12 cellular contexts compared by ENCODE assay signal in genomic region chr4:39657465-39657864, GRCh38. TPM values are rescaled to one million over a fixed set of nuclear protein-coding genes. Genes with fewer than 3 reads are reported as not detected.
A peak's percentile ranks its signal among the peaks of the same experiment; 100 is the strongest.
DNase-seq lines count a peak whose midpoint lies in the region; ATAC-seq lines count a peak whose summit lies in the region.
"Had no signal": no experiment of that assay in that cellular context is flagged by ENCODE, and none has a peak within 500 bp of the region (broad histone marks: within the 10 kb centered on the region; RNA-seq: fewer than 3 reads in every experiment).

No MANE protein-coding gene starts in this region.

- H3K9me3 Mint-ChIP-seq in stimulated activated effector memory CD8-positive, alpha-beta T cell treated with anti-CD3 and anti-CD28 coated beads, Interleukin-12 subunit alpha, Interleukin-12 subunit beta, amount 100 ng/mL, for 72 hours: no peaks in the 10 kb centered on the region
- H3K9me3 Mint-ChIP-seq in T-helper 2 cell treated with Interferon-gamma antibody and Interleukin-4, amounts not matched to agents 5 μg/mL and 100 μg/mL, for 36 hours: no peaks in the 10 kb centered on the region

- H3K27ac ChIP-seq in right cardiac atrium (ENCODE audit: low read length): no peak overlapping the region
- H3K27ac ChIP-seq: left lung, prostate gland had no signal

- H3K27me3 Mint-ChIP-seq in T-helper 2 cell treated with Interferon-gamma antibody and Interleukin-4, amounts not matched to agents 5 μg/mL and 100 μg/mL, for 36 hours (ENCODE audit: low read depth): no peaks in the 10 kb centered on the region

- H3K4me3 Mint-ChIP-seq in stimulated activated effector memory CD8-positive, alpha-beta T cell treated with anti-CD3 and anti-CD28 coated beads, Interleukin-12 subunit alpha, Interleukin-12 subunit beta, amount 100 ng/mL, for 72 hours: no peak overlapping the region
- H3K4me3 Mint-ChIP-seq in T-helper 2 cell treated with Interferon-gamma antibody and Interleukin-4, amounts not matched to agents 5 μg/mL and 100 μg/mL, for 36 hours: no peak overlapping the region

- peaks cover 6% of the 10 kb centered on the region for H3K4me1 Mint-ChIP-seq in stimulated activated effector memory CD8-positive, alpha-beta T cell treated with anti-CD3 and anti-CD28 coated beads, Interleukin-12 subunit alpha, Interleukin-12 subunit beta, amount 100 ng/mL, for 72 hours
- peaks cover 6% of the 10 kb centered on the region for H3K4me1 Mint-ChIP-seq in T-helper 2 cell treated with Interferon-gamma antibody and Interleukin-4, amounts not matched to agents 5 μg/mL and 100 μg/mL, for 36 hours (ENCODE audit: low read depth)

- H3K4me1 ChIP-seq in right cardiac atrium (ENCODE audit: control insufficient read depth, insufficient read depth, low read length): no peaks in the 10 kb centered on the region
- H3K4me1 ChIP-seq: left lung, prostate gland had no signal

- DNase-seq in stimulated activated effector memory CD8-positive, alpha-beta T cell treated with anti-CD3 and anti-CD28 coated beads, Interleukin-12 subunit alpha, Interleukin-12 subunit beta, amount 100 ng/mL, for 72 hours (ENCODE audit: low spot score in 2 of 2): no peak
- no peak for DNase-seq in right cardiac atrium
- DNase-seq in T-helper 2 cell treated with Interferon-gamma antibody and Interleukin-4, amounts not matched to agents 5 μg/mL and 100 μg/mL, for 36 hours (ENCODE audit: low spot score): no peak
- DNase-seq: DND-41; left lung; NK-92 treated with Interleukin-12 subunit alpha and Interleukin-12 subunit beta, amount 100 ng/mL, for 24 hours had no signal

- ATAC-seq in GM19023 (IDR thresholded peaks at IDR 0.05; ENCODE audit: unreplicated experiment): peak; percentile 75
- peak; percentile 80 for ATAC-seq in GM21786 (IDR thresholded peaks at IDR 0.05; ENCODE audit: unreplicated experiment)
- peak; percentile 88 for ATAC-seq in HG03460 (IDR thresholded peaks at IDR 0.05; ENCODE audit: unreplicated experiment)
- peak; percentile 57 for ATAC-seq in stimulated activated effector memory CD8-positive, alpha-beta T cell treated with anti-CD3 and anti-CD28 coated beads, Interleukin-12 subunit alpha, Interleukin-12 subunit beta, amount 100 ng/mL, for 72 hours
- ATAC-seq in GM19324 (IDR thresholded peaks at IDR 0.05; ENCODE audit: low FRiP score, unreplicated experiment): no peak
- no peak for ATAC-seq in right cardiac atrium
- ATAC-seq: activated CD4-positive, CD25-positive, alpha-beta regulatory T cell treated with anti-CD3 and anti-CD28 coated beads, Interleukin-2, amount 50 U/mL, for 24 hours; left lung had no signal

- no peak overlapping the region for H3K27ac Mint-ChIP-seq in stimulated activated effector memory CD8-positive, alpha-beta T cell treated with anti-CD3 and anti-CD28 coated beads, Interleukin-12 subunit alpha, Interleukin-12 subunit beta, amount 100 ng/mL, for 72 hours
- no peak overlapping the region for H3K27ac Mint-ChIP-seq in T-helper 2 cell treated with Interferon-gamma antibody and Interleukin-4, amounts not matched to agents 5 μg/mL and 100 μg/mL, for 36 hours

- no peaks in the 10 kb centered on the region for H3K27me3 ChIP-seq in right cardiac atrium (ENCODE audit: control insufficient read depth, insufficient read depth)
- H3K27me3 ChIP-seq: left lung had no signal

- 87% methylated on average over 6 of the region's 6 CpGs for WGBS in right cardiac atrium

- no peaks in the 10 kb centered on the region for H3K9me3 ChIP-seq in right cardiac atrium (ENCODE audit: control insufficient read depth, low read length)
- H3K9me3 ChIP-seq: left lung, prostate gland had no signal

- H3K36me3 Mint-ChIP-seq in stimulated activated effector memory CD8-positive, alpha-beta T cell treated with anti-CD3 and anti-CD28 coated beads, Interleukin-12 subunit alpha, Interleukin-12 subunit beta, amount 100 ng/mL, for 72 hours: no peaks in the 10 kb centered on the region
- no peaks in the 10 kb centered on the region for H3K36me3 Mint-ChIP-seq in T-helper 2 cell treated with Interferon-gamma antibody and Interleukin-4, amounts not matched to agents 5 μg/mL and 100 μg/mL, for 36 hours (ENCODE audit: low read depth)

- H3K4me3 ChIP-seq in right cardiac atrium (ENCODE audit: low read length): no peak overlapping the region
- H3K4me3 ChIP-seq: left lung, prostate gland had no signal

- intact Hi-C loops in right cardiac atrium (cut with DNase I): no loop called here

RNA-seq across cellular contexts. Expression of gene SMIM14, which starts 18.8 kb away (rescaled TPM):
- total RNA-seq in right cardiac atrium: 10 to 100 TPM; 20.0 to 25.5 (median 21.7) TPM
- polyA plus RNA-seq in right cardiac atrium: 8.5 TPM

RNA-seq across cellular contexts. Expression of gene UBE2K, which starts 40.5 kb away (rescaled TPM):
- 10 to 100 TPM; 55.4 to 59.5 (median 57.4) TPM for total RNA-seq in right cardiac atrium
- 38.2 TPM for polyA plus RNA-seq in right cardiac atrium

Comparison
In these comparisons a context has a peak if more than half of its experiments do, and no peak if none do; other contexts are left out.
1. ATAC-seq: peak in GM19023 (single experiment), GM21786 (single experiment), HG03460 (single experiment) and stimulated activated effector memory CD8-positive, alpha-beta T cell treated with anti-CD3 and anti-CD28 coated beads, Interleukin-12 subunit alpha, Interleukin-12 subunit beta, amount 100 ng/mL, for 72 hours (single experiment); none in GM19324 (single experiment) and right cardiac atrium (0 of 2).